ENCODE assay signal across 21 cellular contexts in genomic region chr1:89060091-89060490, GRCh38. TPM values are rescaled to one million over a fixed set of nuclear protein-coding genes. Genes with fewer than 3 reads are reported as not detected.
DNase-seq lines count a peak whose midpoint lies in the region; ATAC-seq, FAIRE-seq and TF ChIP-seq lines count a peak whose summit lies in the region.
"Had no signal": no experiment of that assay in that cellular context is flagged by ENCODE, and none has a peak within 500 bp of the region (broad histone marks: within the 10 kb centered on the region; RNA-seq: fewer than 3 reads in every experiment).

No MANE protein-coding gene starts in this region.

- H3K36me3 ChIP-seq in astrocyte (ENCODE audit: insufficient read depth, low read length), result peaks cover 16% of the 10 kb centered on the region
- H3K36me3 ChIP-seq: SJCRH30 had no signal

- H3K79me2 ChIP-seq in astrocyte (ENCODE audit: insufficient read depth, low read length), result peaks cover 13% of the 10 kb centered on the region

- H3K27me3 Mint-ChIP-seq in stimulated activated naive CD8-positive, alpha-beta T cell treated with anti-CD3 and anti-CD28 coated beads, Interleukin-15, Interleukin-2, amounts not matched to agents 100 ng/mL and 50 ng/mL, for 24 hours, result no peaks in the 10 kb centered on the region
- no peaks in the 10 kb centered on the region for H3K27me3 Mint-ChIP-seq in astrocyte (ENCODE audit: low read depth, unreplicated experiment)
- H3K27me3 Mint-ChIP-seq: B cell had no signal

- H3K9ac ChIP-seq in astrocyte (ENCODE audit: low read length), result no peak overlapping the region
- H3K9ac ChIP-seq: GM23248 had no signal

- peaks cover 40% of the 10 kb centered on the region for H3K4me1 Mint-ChIP-seq in stimulated activated naive CD8-positive, alpha-beta T cell treated with anti-CD3 and anti-CD28 coated beads, Interleukin-15, Interleukin-2, amounts not matched to agents 100 ng/mL and 50 ng/mL, for 24 hours (ENCODE audit: low read depth)
- peaks cover 17% of the 10 kb centered on the region for H3K4me1 Mint-ChIP-seq in astrocyte (ENCODE audit: low read depth, unreplicated experiment)
- peaks cover 45% of the 10 kb centered on the region for H3K4me1 Mint-ChIP-seq in stimulated activated effector memory CD8-positive, alpha-beta T cell treated with anti-CD3 and anti-CD28 coated beads, Interleukin-12 subunit alpha, Interleukin-12 subunit beta, amount 100 ng/mL, for 72 hours

- peaks cover 3% of the 10 kb centered on the region for H4K20me1 ChIP-seq in astrocyte (ENCODE audit: insufficient read depth, low read length)

- H2AFZ ChIP-seq in astrocyte (ENCODE audit: low read depth, low read length), result no peak overlapping the region
- H2AFZ ChIP-seq: GM23248 had no signal

- H3K9me3 ChIP-seq in astrocyte (ENCODE audit: insufficient read depth, low read depth, low read length), result no peaks in the 10 kb centered on the region
- H3K9me3 ChIP-seq: SJCRH30 had no signal

- H3K9me3 Mint-ChIP-seq in stimulated activated naive CD8-positive, alpha-beta T cell treated with anti-CD3 and anti-CD28 coated beads, Interleukin-15, Interleukin-2, amounts not matched to agents 100 ng/mL and 50 ng/mL, for 24 hours, result no peaks in the 10 kb centered on the region
- H3K9me3 Mint-ChIP-seq in astrocyte (ENCODE audit: unreplicated experiment), result no peaks in the 10 kb centered on the region
- H3K9me3 Mint-ChIP-seq in stimulated activated effector memory CD8-positive, alpha-beta T cell treated with anti-CD3 and anti-CD28 coated beads, Interleukin-12 subunit alpha, Interleukin-12 subunit beta, amount 100 ng/mL, for 72 hours, result no peaks in the 10 kb centered on the region

- no peak for ATAC-seq in stimulated activated naive CD8-positive, alpha-beta T cell treated with anti-CD3 and anti-CD28 coated beads, Interleukin-15, Interleukin-2, amounts not matched to agents 100 U/mL and 50 U/mL, for 24 hours
- no peak for ATAC-seq in stimulated activated effector memory CD8-positive, alpha-beta T cell treated with anti-CD3 and anti-CD28 coated beads, Interleukin-12 subunit alpha, Interleukin-12 subunit beta, amount 100 ng/mL, for 72 hours
- no peak for ATAC-seq in HG02610 (IDR thresholded peaks at IDR 0.05; ENCODE audit: unreplicated experiment)
- no peak for ATAC-seq in GM21423 (IDR thresholded peaks at IDR 0.05; ENCODE audit: unreplicated experiment)
- ATAC-seq: HCT116 had no signal

- peak overlapping the region; percentile 35 for H3K4me3 Mint-ChIP-seq in stimulated activated naive CD8-positive, alpha-beta T cell treated with anti-CD3 and anti-CD28 coated beads, Interleukin-15, Interleukin-2, amounts not matched to agents 100 ng/mL and 50 ng/mL, for 24 hours
- H3K4me3 Mint-ChIP-seq in astrocyte (ENCODE audit: unreplicated experiment), result peak overlapping the region; percentile 66
- peak overlapping the region; percentile 72 for H3K4me3 Mint-ChIP-seq in stimulated activated effector memory CD8-positive, alpha-beta T cell treated with anti-CD3 and anti-CD28 coated beads, Interleukin-12 subunit alpha, Interleukin-12 subunit beta, amount 100 ng/mL, for 72 hours
- H3K4me3 Mint-ChIP-seq: B cell had no signal

- no peaks in the 10 kb centered on the region for H3K27me3 ChIP-seq in astrocyte (ENCODE audit: insufficient read depth, low read length)
- H3K27me3 ChIP-seq: SJCRH30 had no signal

- H3K27ac Mint-ChIP-seq in stimulated activated naive CD8-positive, alpha-beta T cell treated with anti-CD3 and anti-CD28 coated beads, Interleukin-15, Interleukin-2, amounts not matched to agents 100 ng/mL and 50 ng/mL, for 24 hours, result no peak overlapping the region
- H3K27ac Mint-ChIP-seq in astrocyte (ENCODE audit: unreplicated experiment), result peak overlapping the region; percentile 62
- H3K27ac Mint-ChIP-seq in stimulated activated effector memory CD8-positive, alpha-beta T cell treated with anti-CD3 and anti-CD28 coated beads, Interleukin-12 subunit alpha, Interleukin-12 subunit beta, amount 100 ng/mL, for 72 hours, result no peak overlapping the region
- H3K27ac Mint-ChIP-seq: B cell had no signal

- no peak overlapping the region for H3K4me3 ChIP-seq in astrocyte (ENCODE audit: insufficient read depth, low read depth, low read length)
- H3K4me3 ChIP-seq: GM23248, SJCRH30 had no signal

- peak overlapping the region; percentile 17 for H3K4me2 ChIP-seq in astrocyte (ENCODE audit: low read length)

- no peak for DNase-seq in stimulated activated naive CD8-positive, alpha-beta T cell treated with anti-CD3 and anti-CD28 coated beads, Interleukin-15, Interleukin-2, amounts not matched to agents 100 U/mL and 50 U/mL, for 24 hours
- DNase-seq in RPMI7951 (ENCODE audit: low read depth) (peak; percentile 24), astrocyte (ENCODE audit: low read depth) (no peak), T1000 (lab: John Stamatoyannopoulos, UW) (no peak)
- no peak for DNase-seq in stimulated activated effector memory CD8-positive, alpha-beta T cell treated with anti-CD3 and anti-CD28 coated beads, Interleukin-12 subunit alpha, Interleukin-12 subunit beta, amount 100 ng/mL, for 72 hours (ENCODE audit: low spot score in 2 of 2)
- DNase-seq: ACHN, COR-L47, GM23248, MV-4-11, NCI-H1417 treated with DMSO at 0.1 percent for 48 hours, NCI-H2029 treated with DMSO at 0.1 percent for 48 hours, NCI-H524, RPMI8226, SJCRH30 had no signal

- no peak for FAIRE-seq in astrocyte (lab: Jason Lieb, UNC)
- FAIRE-seq: GM12891, GM19239 had no signal

- H3K27ac ChIP-seq in astrocyte (ENCODE audit: low read depth, low read length), result no peak overlapping the region
- H3K27ac ChIP-seq: GM23248, SJCRH30 had no signal

- no peaks in the 10 kb centered on the region for H3K4me1 ChIP-seq in astrocyte (ENCODE audit: insufficient read depth, low read length)
- H3K4me1 ChIP-seq: SJCRH30 had no signal

- peaks cover 77% of the 10 kb centered on the region for H3K36me3 Mint-ChIP-seq in stimulated activated naive CD8-positive, alpha-beta T cell treated with anti-CD3 and anti-CD28 coated beads, Interleukin-15, Interleukin-2, amounts not matched to agents 100 ng/mL and 50 ng/mL, for 24 hours (ENCODE audit: low read depth)
- peaks cover 17% of the 10 kb centered on the region for H3K36me3 Mint-ChIP-seq in astrocyte (ENCODE audit: low read depth, unreplicated experiment)
- peaks cover 84% of the 10 kb centered on the region for H3K36me3 Mint-ChIP-seq in stimulated activated effector memory CD8-positive, alpha-beta T cell treated with anti-CD3 and anti-CD28 coated beads, Interleukin-12 subunit alpha, Interleukin-12 subunit beta, amount 100 ng/mL, for 72 hours

- no peak for TF ChIP-seq CTCF in astrocyte (IDR thresholded peaks at IDR 0.05; ENCODE audit: insufficient read depth, low read depth, low read length)

RNA-seq across cellular contexts. Expression of gene GBP1, which starts 4.9 kb away (rescaled TPM):
- total RNA-seq in RPMI7951 (2014; rRNA removed; shearing (Covaris generic)), result 58.0 and 66.7 TPM in 2 replicates
- total RNA-seq in astrocyte, result 62.5 and 79.6 TPM in 2 replicates

RNA-seq across cellular contexts. Expression of gene GBP3, which starts 37.4 kb away (rescaled TPM):
- total RNA-seq in RPMI7951 (2014; rRNA removed; shearing (Covaris generic)), result 61.8 and 75.8 TPM in 2 replicates
- 30.3 and 34.9 TPM in 2 replicates for total RNA-seq in astrocyte
